In genomic region chr4:44725166-44725565, GRCh38 we compare ENCODE assay signal across 9 cellular contexts. TPM values are rescaled to one million over a fixed set of nuclear protein-coding genes. Genes with fewer than 3 reads are reported as not detected.
DNase-seq lines count a peak whose midpoint lies in the region; ATAC-seq and TF ChIP-seq lines count a peak whose summit lies in the region.
"Had no signal": no experiment of that assay in that cellular context is flagged by ENCODE, and none has a peak within 500 bp of the region (broad histone marks: within the 10 kb centered on the region; RNA-seq: fewer than 3 reads in every experiment).

No MANE protein-coding gene starts in this region.

- H3K9me3 ChIP-seq in left ventricle myocardium inferior (replicated peaks) (no peaks in the 10 kb centered on the region), uterus (no peaks in the 10 kb centered on the region)
- H3K9me3 ChIP-seq: neutrophil had no signal

- DNase-seq in left ventricle myocardium inferior (no peak), left ventricle myocardium superior (no peak), left kidney (ENCODE audit: low read depth, low spot score) (peak; percentile 28), uterus (no peak), NCI-H2171 treated with DMSO at 0.1 percent for 48 hours (lab: John Stamatoyannopoulos, UW) (no peak), NCI-H446 (lab: John Stamatoyannopoulos, UW) (no peak), AML-193 (lab: John Stamatoyannopoulos, UW) (no peak)
- DNase-seq in activated naive CD4-positive, alpha-beta T cell treated with anti-CD3 and anti-CD28 coated beads, Interleukin-2, amount 50 U/mL, for 72 hours (ENCODE audit: low spot score in 2 of 2) = no peak

- intact Hi-C loops in left ventricle myocardium inferior (cut with micrococcal nuclease) (loop anchor here (2.0 kb wide), 1 partner anchor 46 kb away; the partner anchor contains the start of gene GUF1), left ventricle myocardium superior (cut with micrococcal nuclease) (no loop called here), uterus (cut with DNase I; ENCODE audit: low total_unique reads) (no loop called here)

- H3K4me3 ChIP-seq in left ventricle myocardium inferior = peak overlapping the region; percentile 93
- H3K4me3 ChIP-seq in uterus = peak overlapping the region; percentile 76 to 94

- peaks cover 0 to 3% of the 10 kb centered on the region in 2 donors for H3K9me3 Mint-ChIP-seq in activated naive CD4-positive, alpha-beta T cell treated with anti-CD3 and anti-CD28 coated beads, Interleukin-2, amount 50 U/mL, for 72 hours

- TF ChIP-seq CTCF in left ventricle myocardium inferior (IDR thresholded peaks at IDR 0.05; ENCODE audit: borderline replicate concordance) (no peak), uterus (IDR thresholded peaks at IDR 0.05) (no peak)

- no peak for TF ChIP-seq POLR2A in uterus (IDR thresholded peaks at IDR 0.05)

- H3K27me3 ChIP-seq in left ventricle myocardium inferior (ENCODE audit: low read depth) = no peaks in the 10 kb centered on the region
- no peaks in the 10 kb centered on the region for H3K27me3 ChIP-seq in uterus

- H3K36me3 Mint-ChIP-seq in activated naive CD4-positive, alpha-beta T cell treated with anti-CD3 and anti-CD28 coated beads, Interleukin-2, amount 50 U/mL, for 72 hours = peaks cover 6 to 24% of the 10 kb centered on the region in 2 donors

- H3K27ac ChIP-seq in left ventricle myocardium inferior (replicated peaks) (peak overlapping the region; percentile 91), uterus (peak overlapping the region; percentile 84)
- H3K27ac ChIP-seq: neutrophil had no signal

- no peaks in the 10 kb centered on the region for H3K36me3 ChIP-seq in left ventricle myocardium inferior
- no peaks in the 10 kb centered on the region for H3K36me3 ChIP-seq in uterus
- H3K36me3 ChIP-seq: neutrophil had no signal

- H3K4me1 ChIP-seq in left ventricle myocardium inferior (peaks cover 53% of the 10 kb centered on the region), uterus (no peaks in the 10 kb centered on the region)

- H3K27ac Mint-ChIP-seq in activated naive CD4-positive, alpha-beta T cell treated with anti-CD3 and anti-CD28 coated beads, Interleukin-2, amount 50 U/mL, for 72 hours = peak overlapping the region; percentile 46 to 87

- no peak for ATAC-seq in left ventricle myocardium superior
- no peak for ATAC-seq in activated naive CD4-positive, alpha-beta T cell treated with anti-CD3 and anti-CD28 coated beads, Interleukin-2, amount 50 U/mL, for 72 hours

RNA-seq across cellular contexts. Expression of gene GNPDA2, which starts 1.2 kb away (rescaled TPM):
- total RNA-seq in left ventricle myocardium inferior = 9.4 TPM
- 9.3 TPM for total RNA-seq in left ventricle myocardium superior
- total RNA-seq in activated naive CD4-positive, alpha-beta T cell treated with anti-CD3 and anti-CD28 coated beads, Interleukin-2, amount 50 U/mL, for 72 hours = 10 to 100 TPM; 14.9 to 30.7 TPM
- total RNA-seq in uterus = 10 to 100 TPM in 3 of 4 donors, 1 to 10 TPM in 1; 5.9 to 53.6 (median 22.5) TPM

RNA-seq across cellular contexts. Expression of gene GUF1, which starts 46.9 kb away (rescaled TPM):
- total RNA-seq in left ventricle myocardium inferior = 22.4 TPM
- total RNA-seq in left ventricle myocardium superior = 21.4 TPM
- 10 to 100 TPM; 34.5 to 51.4 TPM for total RNA-seq in activated naive CD4-positive, alpha-beta T cell treated with anti-CD3 and anti-CD28 coated beads, Interleukin-2, amount 50 U/mL, for 72 hours
- total RNA-seq in uterus = 10 to 100 TPM in 3 of 4 donors, 1 to 10 TPM in 1; 3.8 to 32.3 (median 19.0) TPM
